8 cellular contexts compared by ENCODE assay signal in genomic region chr2:195318440-195319111, GRCh38.
A peak's percentile ranks its signal among the peaks of the same experiment; 100 is the strongest.
DNase-seq lines count a peak whose midpoint lies in the region; ATAC-seq and TF ChIP-seq lines count a peak whose summit lies in the region.

No MANE protein-coding gene starts in this region.

- 0% methylated on average over 1 of the region's 2 CpGs for WGBS in mesenchymal stem cell

- H2AK5ac ChIP-seq in mesenchymal stem cell (ENCODE audit: low read length, severe bottlenecking), result no peak overlapping the region

- H4K20me1 ChIP-seq in Loucy (ENCODE audit: insufficient read depth, low read length, poor library complexity, severe bottlenecking) (no peaks in the 10 kb centered on the region), SU-DHL-6 (ENCODE audit: low read depth, low read length) (no peaks in the 10 kb centered on the region)

- H3K36me3 ChIP-seq in Loucy (ENCODE audit: insufficient read depth, low read length) (no peaks in the 10 kb centered on the region), SU-DHL-6 (ENCODE audit: low read length) (no peaks in the 10 kb centered on the region), mesenchymal stem cell (ENCODE audit: control insufficient read depth in 1 of 2, insufficient read depth in 2 of 2, low read depth in 1 of 2, low read length in 2 of 2) (no peaks in the 10 kb centered on the region), upper lobe of right lung (no peaks in the 10 kb centered on the region)

- H2AFZ ChIP-seq in Loucy (ENCODE audit: low read length), result no peak overlapping the region; the same call in 1 of the 2 replicates
- no peak overlapping the region for H2AFZ ChIP-seq in SU-DHL-6 (ENCODE audit: low read depth, low read length, severe bottlenecking)
- H2AFZ ChIP-seq in mesenchymal stem cell (ENCODE audit: low read depth, low read length), result no peak overlapping the region

- no peaks in the 10 kb centered on the region for H3K79me1 ChIP-seq in mesenchymal stem cell (replicated peaks; ENCODE audit: low read length, poor library complexity, severe bottlenecking)

- H3K27me3 ChIP-seq in Loucy (ENCODE audit: insufficient read depth, low read length, poor library complexity, severe bottlenecking) (no peaks in the 10 kb centered on the region), SU-DHL-6 (ENCODE audit: low read length) (no peaks in the 10 kb centered on the region), mesenchymal stem cell (ENCODE audit: control insufficient read depth in 1 of 2, insufficient read depth in 1 of 2, low read length in 2 of 2) (no peaks in the 10 kb centered on the region), upper lobe of right lung (no peaks in the 10 kb centered on the region)

- no peak overlapping the region for H3K4me2 ChIP-seq in Loucy (ENCODE audit: low read depth, low read length, poor library complexity, severe bottlenecking)
- H3K4me2 ChIP-seq in SU-DHL-6 (ENCODE audit: low read depth, low read length, poor library complexity, severe bottlenecking), result no peak overlapping the region
- no peak overlapping the region for H3K4me2 ChIP-seq in mesenchymal stem cell (ENCODE audit: low read length, poor library complexity, severe bottlenecking)

- H2BK12ac ChIP-seq in mesenchymal stem cell (ENCODE audit: low read length in 2 of 2), result no peak overlapping the region

- H2BK5ac ChIP-seq in mesenchymal stem cell (ENCODE audit: low read depth, low read length, poor library complexity, severe bottlenecking), result no peak overlapping the region

- H3K27ac ChIP-seq in SU-DHL-6 (ENCODE audit: low read depth, low read length) (no peak overlapping the region), mesenchymal stem cell (ENCODE audit: low read length, poor library complexity, severe bottlenecking) (peak overlapping the region; percentile 5), upper lobe of right lung (no peak overlapping the region)

- no peak overlapping the region for H4K8ac ChIP-seq in mesenchymal stem cell (ENCODE audit: low read length)

- H2BK15ac ChIP-seq in mesenchymal stem cell (ENCODE audit: low read depth, poor library complexity, severe bottlenecking), result no peak overlapping the region

- no peak for DNase-seq in AG09309 (ENCODE audit: low read depth)
- peak; percentile 70 for DNase-seq in choroid plexus epithelial cell (ENCODE audit: low read depth)
- DNase-seq in mesenchymal stem cell, result peak; percentile 52
- DNase-seq in upper lobe of right lung, result no peak

- H3K79me2 ChIP-seq in Loucy (ENCODE audit: insufficient read depth, low read length) (no peaks in the 10 kb centered on the region), SU-DHL-6 (ENCODE audit: insufficient read depth, low read length) (no peaks in the 10 kb centered on the region)

- H3K23ac ChIP-seq in mesenchymal stem cell (ENCODE audit: low read length in 2 of 2), result no peak overlapping the region

- H3F3A ChIP-seq in Loucy (ENCODE audit: low read depth) (no peaks in the 10 kb centered on the region), SU-DHL-6 (ENCODE audit: insufficient read depth) (no peaks in the 10 kb centered on the region)

- 0 out of 2 replicates have a peak, but pooled peaks cover 2% of the 10 kb centered on the region for H3K9me3 ChIP-seq in Loucy (ENCODE audit: insufficient read depth, low read depth, low read length)
- no peaks in the 10 kb centered on the region for H3K9me3 ChIP-seq in SU-DHL-6 (ENCODE audit: insufficient read depth, low read length)
- no peaks in the 10 kb centered on the region for H3K9me3 ChIP-seq in mesenchymal stem cell (ENCODE audit: control insufficient read depth, low read length)
- no peaks in the 10 kb centered on the region for H3K9me3 ChIP-seq in upper lobe of right lung

- intact Hi-C loops in upper lobe of right lung (cut with DNase I), result no loop called here

- H3K9ac ChIP-seq in Loucy (ENCODE audit: low read depth, low read length, poor library complexity, severe bottlenecking) (peak overlapping the region; percentile 19), SU-DHL-6 (ENCODE audit: low read length) (no peak overlapping the region), mesenchymal stem cell (ENCODE audit: low read length) (peak overlapping the region; percentile 32)

- H3K14ac ChIP-seq in mesenchymal stem cell (ENCODE audit: low read length in 2 of 2), result no peak overlapping the region

- peak; percentile 57 for ATAC-seq in upper lobe of right lung
- no peak for ATAC-seq in GM21367 (IDR thresholded peaks at IDR 0.05; ENCODE audit: unreplicated experiment)

- H2BK120ac ChIP-seq in mesenchymal stem cell (ENCODE audit: low read depth, low read length), result no peak overlapping the region

- H3K9me2 ChIP-seq in Loucy (replicated peaks; ENCODE audit: low read depth, low read length) (no peaks in the 10 kb centered on the region), SU-DHL-6 (replicated peaks; ENCODE audit: insufficient read depth, low read length) (no peaks in the 10 kb centered on the region)

- no peak overlapping the region for H4K91ac ChIP-seq in mesenchymal stem cell (ENCODE audit: low read length)

- peak; percentile 49 for TF ChIP-seq CTCF in AG09309 (IDR thresholded peaks at IDR 0.05; ENCODE audit: control insufficient read depth, insufficient read depth, low read depth, low read length, missing control alignments)
- peak; percentile 42 for TF ChIP-seq CTCF in GM12873 (IDR thresholded peaks at IDR 0.05; ENCODE audit: insufficient read depth, low read depth, low read length, missing control alignments)
- peak; percentile 89 for TF ChIP-seq CTCF in Loucy (conservative IDR thresholded peaks at IDR 0.05; ENCODE audit: low read length)
- TF ChIP-seq CTCF in SU-DHL-6 (IDR thresholded peaks at IDR 0.05; ENCODE audit: insufficient read depth, low read length, poor library complexity, severe bottlenecking), result peak; percentile 67
- TF ChIP-seq CTCF in choroid plexus epithelial cell (conservative IDR thresholded peaks at IDR 0.05; ENCODE audit: low read depth, low read length), result peak; percentile 58
- TF ChIP-seq CTCF in upper lobe of right lung (IDR thresholded peaks at IDR 0.05), result peak; percentile 58

- peaks cover 73% of the 10 kb centered on the region for H3K4me1 ChIP-seq in Loucy (ENCODE audit: insufficient read depth, low read length, poor library complexity, severe bottlenecking)
- no peaks in the 10 kb centered on the region for H3K4me1 ChIP-seq in mesenchymal stem cell (ENCODE audit: control insufficient read depth, insufficient read depth, low read depth, low read length)
- no peaks in the 10 kb centered on the region for H3K4me1 ChIP-seq in upper lobe of right lung

- no peak overlapping the region for H3K18ac ChIP-seq in mesenchymal stem cell (ENCODE audit: low read depth in 1 of 2, low read length in 2 of 2)

- H3K4me3 ChIP-seq in AG09309 (ENCODE audit: control insufficient read depth, low read depth, low read length) (no peak overlapping the region), Loucy (ENCODE audit: low read length, poor library complexity, severe bottlenecking) (no peak overlapping the region), SU-DHL-6 (ENCODE audit: insufficient read depth, low read length, poor library complexity, severe bottlenecking) (no peak overlapping the region), choroid plexus epithelial cell (ENCODE audit: low read depth, low read length) (no peak overlapping the region), mesenchymal stem cell (ENCODE audit: insufficient read depth in 1 of 2, low read depth in 1 of 2, low read length in 2 of 2) (no peak overlapping the region), upper lobe of right lung (no peak overlapping the region)

- no peak overlapping the region for H3K4ac ChIP-seq in mesenchymal stem cell (ENCODE audit: low read depth in 1 of 2, low read length in 2 of 2)

Comparison
In these comparisons a context has a peak if more than half of its experiments do, and no peak if none do; other contexts are left out.
1. DNase-seq: peak in choroid plexus epithelial cell (single experiment) and mesenchymal stem cell (single experiment); none in AG09309 (single experiment) and upper lobe of right lung (single experiment).
2. Peak in every context shown above with its lines, with median percentiles within 50 percentile points of each other: CTCF ChIP-seq.